Comparison of ENCODE assay signal across 12 cellular contexts in the genomic region with DNA sequence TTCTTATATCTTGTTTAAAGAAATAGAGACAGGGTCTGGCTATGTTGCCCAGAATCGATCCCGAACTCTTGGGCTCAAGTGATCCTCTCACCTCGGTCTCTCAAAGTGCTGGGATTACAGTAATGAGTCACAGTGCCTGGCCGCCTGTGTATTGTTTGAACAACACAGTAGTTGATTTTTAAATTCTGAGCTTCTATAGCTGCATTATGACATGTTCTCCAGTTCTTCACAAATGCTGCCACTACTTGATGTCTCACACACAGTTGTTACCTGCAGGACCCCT. TPM values are rescaled to one million over a fixed set of nuclear protein-coding genes. Genes with fewer than 3 reads are reported as not detected.
DNase-seq lines count a peak whose midpoint lies in the region; ATAC-seq, FAIRE-seq and TF ChIP-seq lines count a peak whose summit lies in the region.
"Had no signal": no experiment of that assay in that cellular context is flagged by ENCODE, and none has a peak within 500 bp of the region (broad histone marks: within the 10 kb centered on the region; RNA-seq: fewer than 3 reads in every experiment).

No MANE protein-coding gene starts in this region.

- no TSS peak for BruUV-seq in PC-9 (replicated peaks; lab: Mats Ljungman, UMichigan)

- POLR2A ChIA-PET in PC-9 (lab: Charles Lee; ENCODE audit: unreplicated experiment), result no interaction called here

- H3K79me2 ChIP-seq in PC-9 (ENCODE audit: low read depth), result no peaks in the 10 kb centered on the region

- no peaks in the 10 kb centered on the region for H3K9me2 ChIP-seq in PC-9 (ENCODE audit: insufficient read depth)

- H3F3A ChIP-seq in PC-9 (ENCODE audit: insufficient read depth, low read depth), result peaks cover 36% of the 10 kb centered on the region

- H3K4me3 ChIP-seq in PC-9, result peak overlapping the region; percentile 35; the same call in 1 of the 2 replicates
- peak overlapping the region in 1 of 2 donors; percentile 21 for H3K4me3 ChIP-seq in esophagus (ENCODE audit: low read depth in 1 of 2, low read length in 2 of 2)

- H3K4me3 Mint-ChIP-seq in CD14-positive monocyte, result peak overlapping the region; percentile 32 to 79
- H3K4me3 Mint-ChIP-seq: CD8-positive, alpha-beta T cell had no signal

- TF ChIP-seq CTCF in CD14-positive monocyte (IDR thresholded peaks at IDR 0.05) (no peak), PC-9 (conservative IDR thresholded peaks at IDR 0.05) (0 out of 2 replicates have a peak, but pooled peaks have one; percentile 20)

- no peaks in the 10 kb centered on the region for H3K36me3 ChIP-seq in PC-9 (ENCODE audit: low read depth)
- H3K36me3 ChIP-seq in esophagus (ENCODE audit: control insufficient read depth in 2 of 2, insufficient read depth in 2 of 2, low read length in 1 of 2), result no peaks in the 10 kb centered on the region

- 32 to 42% methylated on average over 4 of the region's 4 CpGs for whole genome bisulfite sequencing in esophagus, 2 donors

- H3K27ac Mint-ChIP-seq in CD14-positive monocyte, result peak overlapping the region; percentile 98 to 100 (median 99)
- H3K27ac Mint-ChIP-seq: CD8-positive, alpha-beta T cell had no signal

- peaks cover 0 to 2% (median 0%) of the 10 kb centered on the region in 7 donors for H3K9me3 Mint-ChIP-seq in CD14-positive monocyte
- H3K9me3 Mint-ChIP-seq: CD8-positive, alpha-beta T cell had no signal

- H3K4me2 ChIP-seq in PC-9, result peak overlapping the region; percentile 77

- no peaks in the 10 kb centered on the region for H4K20me1 ChIP-seq in PC-9 (ENCODE audit: insufficient read depth)

- H3K4me1 Mint-ChIP-seq in CD14-positive monocyte, result peaks cover 41% of the 10 kb centered on the region

- H3K4me1 ChIP-seq in PC-9 (replicated peaks; ENCODE audit: insufficient read depth) (peaks cover 42% of the 10 kb centered on the region), esophagus (ENCODE audit: control insufficient read depth in 2 of 2, insufficient read depth in 2 of 2, low read length in 1 of 2) (no peaks in the 10 kb centered on the region)

- CTCF ChIA-PET in PC-9 (lab: Charles Lee), result interaction anchor here (0.6 to 3.5 kb wide), 4 partner anchors 28 to 197 kb away, joined by 3 to 18 read pairs (median 8); no protein-coding TSS in a partner anchor

- H3K27me3 Mint-ChIP-seq in CD14-positive monocyte (ENCODE audit: low read depth in 3 of 3), result peaks cover 4 to 7% (median 6%) of the 10 kb centered on the region in 3 donors

- no peaks in the 10 kb centered on the region for H3K27me3 ChIP-seq in PC-9 (ENCODE audit: insufficient read depth, low read depth)
- H3K27me3 ChIP-seq in esophagus (ENCODE audit: control insufficient read depth in 1 of 2, insufficient read depth in 2 of 2, low read length in 2 of 2), result no peaks in the 10 kb centered on the region

- peaks cover 3 to 4% of the 10 kb centered on the region in 2 donors for H3K36me3 Mint-ChIP-seq in CD14-positive monocyte
- H3K36me3 Mint-ChIP-seq: CD8-positive, alpha-beta T cell had no signal

- no peak for DNase-seq in CD14-positive monocyte (ENCODE audit: low spot score)
- peak in 1 of 2 experiments; percentile 70 for DNase-seq in PC-9
- DNase-seq in posterior vena cava (ENCODE audit: low spot score), result peak; percentile 34
- no peak for DNase-seq in NCI-H2171 treated with DMSO at 0.1 percent for 48 hours (lab: John Stamatoyannopoulos, UW)
- no peak for DNase-seq in RCC 7860 (ENCODE audit: low spot score)
- DNase-seq: CD8-positive, alpha-beta T cell; cortex of kidney; NCI-H2107; stimulated activated CD4-positive, alpha-beta T cell treated with anti-CD3 and anti-CD28 coated beads, Interleukin-12 subunit alpha, Interleukin-12 subunit beta, amount 100 ng/mL, for 4 hours had no signal

- FAIRE-seq in RCC 7860 (lab: Jason Lieb, UNC), result no peak

- intact Hi-C loops in CD14-positive monocyte (cut with micrococcal nuclease) (loop anchor here in 1 of 2 donors (2.0 kb wide), 1 partner anchor 14 kb away; no protein-coding TSS in a partner anchor), PC-9 (cut with micrococcal nuclease; ENCODE audit: unreplicated experiment) (loop anchor here (2.0 kb wide), 1 partner anchor 24 kb away; no protein-coding TSS in a partner anchor), posterior vena cava (cut with DNase I) (no loop called here)

- H3K27ac ChIP-seq in PC-9 (peak overlapping the region; percentile 76), esophagus (ENCODE audit: low read depth in 2 of 2, low read length in 1 of 2) (peak overlapping the region; percentile 3 to 49)

- no peak overlapping the region for H2AFZ ChIP-seq in PC-9

- H3K9me3 ChIP-seq in PC-9 (ENCODE audit: insufficient read depth, low read depth) (no peaks in the 10 kb centered on the region), esophagus (ENCODE audit: control insufficient read depth in 2 of 2, insufficient read depth in 1 of 2, low read depth in 1 of 2, low read length in 1 of 2) (no peaks in the 10 kb centered on the region)

- ATAC-seq in HG02798 (IDR thresholded peaks at IDR 0.05; ENCODE audit: poor library complexity, unreplicated experiment) (no peak), HG03039 (IDR thresholded peaks at IDR 0.05; ENCODE audit: unreplicated experiment) (no peak)
- ATAC-seq: CD8-positive, alpha-beta T cell had no signal

RNA-seq across cellular contexts. Expression of a gene that starts 7.7 kb away (rescaled TPM):
- 10 to 100 TPM; 43.3 to 66.3 TPM for polyA plus RNA-seq in CD14-positive monocyte
- total RNA-seq in PC-9 (2021), result 39.3 and 44.4 TPM in 2 replicates
- polyA plus RNA-seq in esophagus, result 10 to 100 TPM; 33.4 to 99.3 TPM
- 1,000 to 10,000 TPM in 1 of 2 donors, 100 to 1,000 TPM in 1; 742 to 1,258 TPM for total RNA-seq in posterior vena cava

Comparison
In these comparisons a context has a peak if more than half of its experiments do, and no peak if none do; other contexts are left out.
1. RNA of a gene that starts 7.7 kb away (total RNA-seq): 742 to 1,258 TPM in posterior vena cava; 39.3 to 44.4 TPM in PC-9; every median in the first group is over 10 times any median in the second.